In the genomic region with DNA sequence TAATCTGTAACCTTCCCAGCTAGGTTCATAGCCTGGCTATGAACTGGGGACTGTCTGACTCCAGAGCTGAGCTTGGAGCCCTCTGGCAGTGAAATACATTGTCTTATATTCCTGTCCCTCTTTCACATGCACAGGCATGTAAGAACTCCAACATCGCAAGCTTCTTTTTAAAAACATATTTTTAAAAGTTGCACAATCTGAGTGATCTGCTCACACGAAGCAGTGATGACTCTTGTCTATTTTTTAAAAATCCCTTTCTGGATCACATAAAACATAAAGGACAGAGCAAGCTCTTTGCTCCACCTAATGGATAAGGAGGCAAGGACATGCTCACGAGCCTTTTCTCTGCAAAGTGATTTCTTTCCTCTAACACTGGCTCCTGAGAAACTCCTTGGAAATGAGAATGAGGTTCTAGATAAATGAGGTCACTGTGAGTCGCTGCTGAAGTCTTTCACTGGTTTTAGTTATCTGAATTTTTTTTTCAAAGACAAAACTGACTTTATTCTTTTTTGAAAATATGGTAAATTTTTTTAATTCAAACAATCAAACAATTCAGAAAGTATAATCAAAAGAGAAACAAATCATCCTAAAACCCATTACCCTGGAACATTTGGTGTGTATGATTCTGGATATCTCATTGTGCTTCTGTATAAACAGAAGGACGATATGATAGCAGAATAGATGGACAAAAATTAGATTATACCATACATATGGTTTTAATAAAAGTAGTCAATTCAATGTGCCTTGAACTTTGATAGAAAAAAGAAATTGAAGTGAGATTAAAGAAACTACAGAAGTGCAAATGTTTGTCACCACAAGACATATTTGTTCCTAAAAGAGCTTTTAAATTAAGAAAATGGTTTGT, we compare ENCODE assay signal across 9 cellular contexts. TPM values are rescaled to one million over a fixed set of nuclear protein-coding genes. Genes with fewer than 3 reads are reported as not detected.
A peak's percentile ranks its signal among the peaks of the same experiment; 100 is the strongest.
DNase-seq lines count a peak whose midpoint lies in the region; ATAC-seq, FAIRE-seq and TF ChIP-seq lines count a peak whose summit lies in the region.
"Had no signal": no experiment of that assay in that cellular context is flagged by ENCODE, and none has a peak within 500 bp of the region (broad histone marks: within the 10 kb centered on the region; RNA-seq: fewer than 3 reads in every experiment).

No MANE protein-coding gene starts in this region.

- H3K4me3 ChIP-seq in DOHH2 (ENCODE audit: low read length) (no peak overlapping the region), K562 (no peak overlapping the region)

- H3K36me3 ChIP-seq in DOHH2 (ENCODE audit: control insufficient read depth, low read length) (no peaks in the 10 kb centered on the region), K562 (ENCODE audit: control insufficient read depth, insufficient read depth, low read length) (no peaks in the 10 kb centered on the region)

- H3K9ac ChIP-seq in K562 (ENCODE audit: insufficient read depth in 1 of 2, low read depth in 2 of 2, low read length in 2 of 2) = no peak overlapping the region
- H3K9ac ChIP-seq: KMS-11 had no signal

- no peaks in the 10 kb centered on the region for H3K9me3 Mint-ChIP-seq in activated T-cell treated with anti-CD3 and anti-CD28 coated beads, Interleukin-2, amount 50 U/mL, for 24 hours

- peak; percentile 46 for FAIRE-seq in K562 (lab: Jason Lieb, UNC)

- CTCF ChIA-PET in K562 (lab: Yijun Ruan, JAX; ENCODE audit: low intra/inter-chr PET ratio) = no interaction called here

- H3K9me1 ChIP-seq in K562 (ENCODE audit: control insufficient read depth, insufficient read depth, low read length) = no peaks in the 10 kb centered on the region

- no peak overlapping the region for H3K27ac Mint-ChIP-seq in activated T-cell treated with anti-CD3 and anti-CD28 coated beads, Interleukin-2, amount 50 U/mL, for 24 hours

- TF ChIP-seq POLR2A in K562 (conservative IDR thresholded peaks at IDR 0.05) = no peak

- in situ Hi-C loops in K562 (cut with MboI) = no loop called here

- no peak overlapping the region for H3K4me3 Mint-ChIP-seq in activated T-cell treated with anti-CD3 and anti-CD28 coated beads, Interleukin-2, amount 50 U/mL, for 24 hours

- H4K20me1 ChIP-seq in DOHH2 (ENCODE audit: control insufficient read depth, insufficient read depth, low read depth, low read length) = no peaks in the 10 kb centered on the region
- H4K20me1 ChIP-seq in K562 (replicated peaks; ENCODE audit: control insufficient read depth, insufficient read depth, low read length) = no peaks in the 10 kb centered on the region

- 0% methylated on average over 5 of the region's 5 CpGs for WGBS in K562 (ENCODE audit: insufficient coverage, low coverage, missing lambda C conversion rate)

- no peak overlapping the region for H2AFZ ChIP-seq in K562 (ENCODE audit: low read depth, low read length)

- H3K4me1 Mint-ChIP-seq in activated T-cell treated with anti-CD3 and anti-CD28 coated beads, Interleukin-2, amount 50 U/mL, for 24 hours (ENCODE audit: low read depth) = no peaks in the 10 kb centered on the region

- H3K9me3 ChIP-seq in DOHH2 (ENCODE audit: control insufficient read depth, insufficient read depth, low read length) (no peaks in the 10 kb centered on the region), K562 (replicated peaks; ENCODE audit: control insufficient read depth, insufficient read depth, low read depth, low read length) (no peaks in the 10 kb centered on the region)

- H3K4me2 ChIP-seq in DOHH2 (ENCODE audit: low read length) (no peak overlapping the region), K562 (ENCODE audit: insufficient read depth, low read length) (no peak overlapping the region)
- H3K4me2 ChIP-seq: KMS-11 had no signal

- TF ChIP-seq CTCF in DOHH2 (IDR thresholded peaks at IDR 0.05; ENCODE audit: low read depth, low read length, poor library complexity, severe bottlenecking) (peak; percentile 11), K562 (IDR thresholded peaks at IDR 0.05 in 2 of 3, conservative IDR thresholded peaks at IDR 0.05 in 1 of 3; ENCODE audit: insufficient read depth in 2 of 3, low read depth in 1 of 3, low read length in 3 of 3) (peak; percentile 43 to 53 (median 46); a peak in 4 of 6 replicates)

- H3K27ac ChIP-seq in DOHH2 (ENCODE audit: low read depth, low read length) = no peak overlapping the region
- no peak overlapping the region for H3K27ac ChIP-seq in K562 (ENCODE audit: extremely low read depth, low read depth, low read length)
- H3K27ac ChIP-seq: KMS-11 had no signal

- ATAC-seq in K562 (peak; percentile 75), left colon (peak; percentile 89), GM21360 (IDR thresholded peaks at IDR 0.05; ENCODE audit: unreplicated experiment) (no peak), GM21825 (IDR thresholded peaks at IDR 0.05; ENCODE audit: unreplicated experiment) (no peak)

- no TSS peak for BruUV-seq in K562 (replicated peaks; lab: Mats Ljungman, UMichigan)

- no peaks in the 10 kb centered on the region for H3K9me2 ChIP-seq in DOHH2 (replicated peaks; ENCODE audit: control insufficient read depth, low read length)

- H3K27me3 ChIP-seq in DOHH2 (ENCODE audit: control insufficient read depth, low read length) = peaks cover 15% of the 10 kb centered on the region
- peaks cover 0 to 8% of the 10 kb centered on the region in 2 experiments; a peak in 2 of 5 replicates for H3K27me3 ChIP-seq in K562 (ENCODE audit: control insufficient read depth in 2 of 2, insufficient read depth in 2 of 2, low read length in 2 of 2)

- H3F3A ChIP-seq in DOHH2 (ENCODE audit: control insufficient read depth, insufficient read depth) = no peaks in the 10 kb centered on the region

- TF ChIP-seq RAD21 in K562 (CRISPR knock-in tag; conservative IDR thresholded peaks at IDR 0.05 in 1 of 2, IDR thresholded peaks at IDR 0.05 in 1 of 2) = peak; percentile 51 to 71

- H3K36me3 Mint-ChIP-seq in activated T-cell treated with anti-CD3 and anti-CD28 coated beads, Interleukin-2, amount 50 U/mL, for 24 hours (ENCODE audit: low read depth) = no peaks in the 10 kb centered on the region

- peaks cover 71% of the 10 kb centered on the region for H3K27me3 Mint-ChIP-seq in activated T-cell treated with anti-CD3 and anti-CD28 coated beads, Interleukin-2, amount 50 U/mL, for 24 hours

- POLR2A ChIA-PET in K562 (lab: Yijun Ruan, JAX) = interaction anchor here (0.6 to 1.0 kb wide), 2 partner anchors 9 to 268 kb away, joined by 3 to 4 read pairs; no protein-coding TSS in a partner anchor

- TF ChIP-seq EP300 in K562 (IDR thresholded peaks at IDR 0.05; ENCODE audit: low read length) = no peak

- DNase-seq in MV-4-11 (lab: John Stamatoyannopoulos, UW) (peak; percentile 27), K562 (ENCODE audit: extremely low read depth in 1 of 4, low spot score in 3 of 4) (peak in 2 of 4 experiments; percentile 18 to 19), left colon (no peak), COLO668 (lab: John Stamatoyannopoulos, UW; ENCODE audit: unreplicated experiment) (no peak)
- no peak for DNase-seq in activated T-cell treated with anti-CD3 and anti-CD28 coated beads, Interleukin-2, amount 50 U/mL, for 24 hours

- H3K4me1 ChIP-seq in DOHH2 (ENCODE audit: control insufficient read depth, low read length) (no peaks in the 10 kb centered on the region), K562 (replicated peaks in 1 of 2; ENCODE audit: control insufficient read depth in 2 of 2, insufficient read depth in 2 of 2, low read length in 2 of 2) (no peaks in the 10 kb centered on the region)

- intact Hi-C loops in K562 (cut with micrococcal nuclease) = no loop called here
- intact Hi-C loops in left colon (cut with DNase I, micrococcal nuclease) = no loop called here

- no peaks in the 10 kb centered on the region for H3K79me2 ChIP-seq in DOHH2 (ENCODE audit: control insufficient read depth, low read length)
- H3K79me2 ChIP-seq in K562 (ENCODE audit: control insufficient read depth, insufficient read depth, low read length) = no peaks in the 10 kb centered on the region

TF ChIP-seq in K562, 482 proteins besides CTCF, POLR2A, EP300 and RAD21 (continues in another document):
- no peak for TF ChIP-seq CEBPG (CRISPR knock-in tag; IDR thresholded peaks at IDR 0.05)
- peak; percentile 44 to 54; a peak in 2 of 4 replicates for TF ChIP-seq CEBPG (tag; conservative IDR thresholded peaks at IDR 0.05 in 1 of 2, IDR thresholded peaks at IDR 0.05 in 1 of 2)
- TF ChIP-seq, protein P1, sequence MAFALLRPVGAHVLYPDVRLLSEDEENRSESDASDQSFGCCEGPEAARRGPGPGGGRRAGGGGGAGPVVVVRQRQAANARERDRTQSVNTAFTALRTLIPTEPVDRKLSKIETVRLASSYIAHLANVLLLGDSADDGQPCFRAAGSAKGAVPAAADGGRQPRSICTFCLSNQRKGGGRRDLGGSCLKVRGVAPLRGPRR (CRISPR knock-in tag; IDR thresholded peaks at IDR 0.05) = no peak
- no peak for TF ChIP-seq ZNF232 (CRISPR knock-in tag; IDR thresholded peaks at IDR 0.05)
- no peak for TF ChIP-seq CBX8 (IDR thresholded peaks at IDR 0.05; ENCODE audit: borderline replicate concordance, extremely low read depth, low read depth, low read length, poor library complexity, severe bottlenecking)

RNA-seq across cellular contexts. Expression of a gene that starts 30.8 kb away (rescaled TPM):
- not detected in 2 replicates for total RNA-seq in K562 (2011; cell fraction: chromatin; rRNA removed; ENCODE audit: low replicate concordance)
- not detected in 2 replicates for total RNA-seq in K562 (2011; cell fraction: nucleolus; rRNA removed)
- not detected in 2 replicates for total RNA-seq in K562 (2011; cell fraction: nucleoplasm; rRNA removed)
- not detected in 2 replicates for total RNA-seq in K562 (2014; rRNA removed)
- total RNA-seq in K562 (2014; rRNA removed; fragmentation: Illumina TruSeq; extraction: Trizol) = not detected in 2 replicates
- not detected in 2 replicates for total RNA-seq in K562 (2015; rRNA removed; fragmentation: Illumina TruSeq; extraction: Trizol)
- total RNA-seq in K562 (2021) = not detected in 2 replicates
- polyA plus RNA-seq in K562 (2011; rRNA removed) = not detected in 2 replicates
- not detected in 2 replicates for polyA plus RNA-seq in K562 (2011; cell fraction: cytosol; rRNA removed)
- polyA plus RNA-seq in K562 (2011; cell fraction: nucleus; rRNA removed) = not detected in 2 replicates
- not detected in 2 replicates for polyA plus RNA-seq in K562 (2012)
- polyA plus RNA-seq in K562 (2014; fragmentation: Illumina TruSeq; extraction: Trizol) = not detected in 2 replicates
- polyA plus RNA-seq in K562 (2014; fragmentation: Nextera tagmentation; extraction: Ambion mirVana) = not detected
- polyA plus RNA-seq in K562 (2014; rRNA removed) = not detected in 2 replicates
- not detected in 2 replicates for polyA minus RNA-seq in K562 (2011; rRNA and poly(A)+ RNA removed)
- not detected in 2 replicates for polyA minus RNA-seq in K562 (2011; cell fraction: cytosol; rRNA and poly(A)+ RNA removed)
- polyA minus RNA-seq in K562 (2011; cell fraction: nucleus; rRNA and poly(A)+ RNA removed) = not detected in 2 replicates
- 10 to 100 TPM; 11.8 to 13.4 TPM for total RNA-seq in left colon

Comparison
In these comparisons a context has a peak if more than half of its experiments do, and no peak if none do; other contexts are left out.
1. ATAC-seq: peak in K562 (single experiment) and left colon (single experiment); none in GM21360 (single experiment) and GM21825 (single experiment).
2. RNA of a gene that starts 30.8 kb away (total RNA-seq): 11.8 to 13.4 TPM in left colon; not detected in K562; every median in the first group is over 10 times any median in the second.